8 cellular contexts compared by ENCODE assay signal in the genomic region with DNA sequence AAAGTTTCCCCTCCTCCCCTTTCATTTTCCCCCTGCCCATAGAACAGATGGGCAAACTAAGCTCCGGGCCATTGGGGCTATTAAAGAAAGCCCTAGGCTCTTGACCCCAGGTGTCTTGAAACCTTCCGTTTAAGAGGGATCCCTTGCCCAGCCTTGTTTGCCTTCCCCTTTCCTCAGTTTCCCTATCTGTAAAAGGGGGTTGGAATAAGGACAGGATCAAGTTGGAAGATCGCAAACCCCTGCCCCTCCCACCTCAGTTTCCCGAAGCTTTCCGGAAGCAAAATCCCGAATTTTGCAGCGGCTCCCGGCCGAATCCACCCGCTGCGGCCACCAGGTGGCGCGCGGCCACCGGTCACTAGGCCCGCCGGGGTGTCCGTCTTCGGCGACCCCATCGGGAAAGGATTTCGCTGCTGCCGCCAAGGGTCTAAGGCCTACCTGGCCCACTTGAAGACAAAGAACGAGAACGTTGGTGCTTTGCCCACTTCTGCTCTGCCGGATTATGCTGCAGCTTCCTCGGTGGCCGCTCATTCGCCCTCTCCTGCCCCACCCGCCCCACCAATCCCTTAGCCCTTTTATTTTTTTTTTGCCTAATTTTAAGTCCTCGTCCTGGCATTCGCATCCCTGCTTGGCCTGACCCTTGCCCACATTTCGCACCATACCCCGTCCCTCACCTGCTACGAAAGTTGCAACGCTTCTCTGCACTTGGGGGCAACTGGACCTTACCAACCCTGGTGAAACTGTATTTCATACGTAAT. TPM values are rescaled to one million over a fixed set of nuclear protein-coding genes. Genes with fewer than 3 reads are reported as not detected.
DNase-seq lines count a peak whose midpoint lies in the region; ATAC-seq and TF ChIP-seq lines count a peak whose summit lies in the region.

No MANE protein-coding gene starts in this region.

- H3K27me3 ChIP-seq in GM23248 (replicated peaks; ENCODE audit: insufficient read depth) (peaks cover 34% of the 10 kb centered on the region), aorta (ENCODE audit: control insufficient read depth in 1 of 2, insufficient read depth in 2 of 2, low read length in 1 of 2) (no peaks in the 10 kb centered on the region)

- H3K27me3 Mint-ChIP-seq in activated naive CD4-positive, alpha-beta T cell treated with anti-CD3 and anti-CD28 coated beads, Interleukin-2, amount 50 U/mL, for 24 hours, result peaks cover 62% of the 10 kb centered on the region
- peaks cover 78% of the 10 kb centered on the region for H3K27me3 Mint-ChIP-seq in neural crest cell (ENCODE audit: low read depth)

- H3K9me3 Mint-ChIP-seq in activated naive CD4-positive, alpha-beta T cell treated with anti-CD3 and anti-CD28 coated beads, Interleukin-2, amount 50 U/mL, for 24 hours, result no peaks in the 10 kb centered on the region
- no peaks in the 10 kb centered on the region for H3K9me3 Mint-ChIP-seq in neural crest cell

- in situ Hi-C loops in GM23248 (cut with MboI), result loop anchor here (5.0 kb wide), 1 partner anchor 80 kb away; a partner anchor contains a TSS

- peak overlapping the region; percentile 89 for H3K4me2 ChIP-seq in GM23248 (ENCODE audit: unreplicated experiment)

- no peaks in the 10 kb centered on the region for H4K20me1 ChIP-seq in GM23248 (ENCODE audit: insufficient read depth)

- ATAC-seq in aorta (ENCODE audit: low FRiP score) (peak; percentile 80), HG02981 (IDR thresholded peaks at IDR 0.05; ENCODE audit: unreplicated experiment) (no peak)

- H3K4me1 ChIP-seq in GM23248 (ENCODE audit: insufficient read depth) (peaks cover 3% of the 10 kb centered on the region; the same call in 1 of the 2 replicates), aorta (ENCODE audit: control insufficient read depth in 1 of 2, insufficient read depth in 2 of 2, low read length in 2 of 2) (no peaks in the 10 kb centered on the region)

- H3K36me3 ChIP-seq in GM23248 (ENCODE audit: low read depth) (no peaks in the 10 kb centered on the region), aorta (ENCODE audit: control insufficient read depth in 1 of 2, insufficient read depth in 2 of 2, low read length in 1 of 2) (no peaks in the 10 kb centered on the region)

- peak; percentile 99 for TF ChIP-seq CTCF in neural crest cell (conservative IDR thresholded peaks at IDR 0.05)

- intact Hi-C loops in aorta (cut with DNase I), result loop anchor here (1.0 to 5.0 kb wide), 5 partner anchors 81 to 975 kb away; a partner anchor contains a TSS

- H3K9ac ChIP-seq in GM23248, result peak overlapping the region; percentile 74

- no peaks in the 10 kb centered on the region for H3K9me2 ChIP-seq in GM23248 (ENCODE audit: insufficient read depth)

- peak overlapping the region; percentile 96 for H3K4me3 Mint-ChIP-seq in activated naive CD4-positive, alpha-beta T cell treated with anti-CD3 and anti-CD28 coated beads, Interleukin-2, amount 50 U/mL, for 24 hours
- H3K4me3 Mint-ChIP-seq in neural crest cell, result peak overlapping the region; percentile 89

- DNase-seq in Ammon's horn (ENCODE audit: low spot score) (peak; percentile 70), GM23248 (peak; percentile 78), NCI-H69 (lab: John Stamatoyannopoulos, UW) (peak; percentile 87), globus pallidus (ENCODE audit: low spot score) (peak; percentile 62), neural crest cell (ENCODE audit: low read depth, low spot score) (peak; percentile 80), aorta (peak; percentile 74 to 91)

- H3K9me3 ChIP-seq in GM23248 (ENCODE audit: low read depth) (no peaks in the 10 kb centered on the region), aorta (ENCODE audit: control insufficient read depth, low read length) (no peaks in the 10 kb centered on the region)

- no peaks in the 10 kb centered on the region; the same call in 1 of the 2 replicates for H3F3A ChIP-seq in GM23248 (ENCODE audit: insufficient read depth)

- no peaks in the 10 kb centered on the region for H3K79me2 ChIP-seq in GM23248 (ENCODE audit: insufficient read depth)

- peak overlapping the region; percentile 79 for H3K4me3 ChIP-seq in GM23248
- peak overlapping the region; percentile 46 to 73 for H3K4me3 ChIP-seq in aorta (ENCODE audit: low read length in 2 of 2)

- peak overlapping the region; percentile 87 for H3K27ac Mint-ChIP-seq in activated naive CD4-positive, alpha-beta T cell treated with anti-CD3 and anti-CD28 coated beads, Interleukin-2, amount 50 U/mL, for 24 hours
- no peak overlapping the region for H3K27ac Mint-ChIP-seq in neural crest cell (ENCODE audit: unreplicated experiment)

- peaks cover 51% of the 10 kb centered on the region for H3K4me1 Mint-ChIP-seq in activated naive CD4-positive, alpha-beta T cell treated with anti-CD3 and anti-CD28 coated beads, Interleukin-2, amount 50 U/mL, for 24 hours
- peaks cover 40% of the 10 kb centered on the region for H3K4me1 Mint-ChIP-seq in neural crest cell

- H2AFZ ChIP-seq in GM23248, result peak overlapping the region; percentile 90

- H3K27ac ChIP-seq in GM23248 (no peak overlapping the region), aorta (ENCODE audit: low read depth in 1 of 2, low read length in 2 of 2) (no peak overlapping the region)

- WGBS in GM23248 (ENCODE audit: low coverage in 1 of 2, low lambda C conversion rate in 2 of 2, missing lambda C conversion rate in 2 of 2), 2 experiments, result 15 to 17% methylated on average over 34 to 37 of the region's 37 CpGs
- WGBS in aorta, 2 donors, result 16 to 19% methylated on average over 37 of the region's 37 CpGs

- no peaks in the 10 kb centered on the region for H3K36me3 Mint-ChIP-seq in activated naive CD4-positive, alpha-beta T cell treated with anti-CD3 and anti-CD28 coated beads, Interleukin-2, amount 50 U/mL, for 24 hours
- H3K36me3 Mint-ChIP-seq in neural crest cell (ENCODE audit: low read depth), result no peaks in the 10 kb centered on the region

RNA-seq across cellular contexts. Expression of a gene that starts 0.9 kb away (rescaled TPM):
- total RNA-seq in GM23248 (2014; rRNA removed; shearing (Covaris generic)), result not detected in 2 replicates
- polyA plus RNA-seq in GM23248 (2016; fragmentation: Nextera tagmentation; extraction: Ambion mirVana), result 0.06 and 0.16 TPM in 2 replicates
- total RNA-seq in neural crest cell, result 60.7 and 63.7 TPM in 2 replicates
- 1 to 10 TPM in 1 of 2 donors, under 1 TPM in 1; 0.42 to 1.6 TPM for total RNA-seq in aorta
- under 1 TPM; 0.26 to 0.50 TPM for polyA plus RNA-seq in aorta

RNA-seq across cellular contexts. Expression of a gene that starts 4.9 kb away (rescaled TPM):
- 0.11 and 0.38 TPM in 2 replicates for total RNA-seq in GM23248 (2014; rRNA removed; shearing (Covaris generic))
- 0.08 and 0.14 TPM in 2 replicates for polyA plus RNA-seq in GM23248 (2016; fragmentation: Nextera tagmentation; extraction: Ambion mirVana)
- total RNA-seq in neural crest cell, result 0.09 and 0.14 TPM in 2 replicates
- 10 to 100 TPM in 1 of 2 donors, 1 to 10 TPM in 1; 7.1 to 15.9 TPM for total RNA-seq in aorta
- under 1 TPM; 0.13 to 0.20 TPM for polyA plus RNA-seq in aorta

Comparison
In these comparisons a context has a peak if more than half of its experiments do, and no peak if none do; other contexts are left out.
1. RNA of a gene that starts 0.9 kb away (total RNA-seq): 60.7 to 63.7 TPM in neural crest cell; 0.42 to 1.6 TPM in aorta and not detected in GM23248; every median in the first group is over 10 times any median in the second.
2. Peak in every context shown above with its lines, with median percentiles within 50 percentile points of each other: DNase-seq.